In the genomic region with DNA sequence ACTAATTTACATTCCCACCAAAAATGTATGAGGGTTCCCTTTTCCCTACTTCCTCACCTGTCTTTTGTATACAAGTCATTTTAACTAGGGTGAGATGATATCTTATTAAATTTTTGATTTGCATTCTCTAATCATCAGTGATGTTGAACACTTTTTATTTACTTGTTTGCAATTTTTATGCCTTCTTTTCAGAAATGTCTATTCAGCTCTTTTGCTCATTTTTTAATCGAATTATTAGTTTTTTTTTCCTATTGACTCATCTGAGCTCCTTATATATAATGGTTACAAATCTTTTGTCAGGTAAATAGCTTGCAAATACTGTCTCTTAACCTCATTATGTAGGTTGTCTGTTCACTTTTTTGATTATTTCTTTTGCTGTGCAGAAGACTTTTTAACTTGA, we compare ENCODE assay signal across 27 cellular contexts.
"Had no signal": no experiment of that assay in that cellular context is flagged by ENCODE, and none has a peak within 500 bp of the region (broad histone marks: within the 10 kb centered on the region; RNA-seq: fewer than 3 reads in every experiment).

No MANE protein-coding gene starts in this region.

- DNase-seq: stimulated activated CD4-positive, alpha-beta T cell treated with anti-CD3 and anti-CD28 coated beads, Interleukin-2, amount 100 ng/mL, for 48 hours; stimulated activated CD4-positive, alpha-beta T cell treated with anti-CD3 and anti-CD28 coated beads, Interleukin-4, amount 100 ng/mL, for 1 hour; stimulated activated CD4-positive, alpha-beta T cell treated with anti-CD3 and anti-CD28 coated beads, Interleukin-4, amount 100 ng/mL, for 24 hours; stimulated activated CD4-positive, alpha-beta T cell treated with anti-CD3 and anti-CD28 coated beads, Interleukin-4, amount 100 ng/mL, for 4 hours; stimulated activated CD8-positive, alpha-beta memory T cell treated with anti-CD3 and anti-CD28 coated beads, Interleukin-4, amount 100 ng/mL, for 48 hours; stimulated activated naive B cell treated with anti-CD40 and anti-IgM and Interleukin-4, amounts not matched to agents 10 μg/mL and 1 μg/mL and 100 μg/mL, for 72 hours; stimulated activated naive CD4-positive, alpha-beta T cell; stimulated activated naive CD4-positive, alpha-beta T cell treated with Interleukin-2 at 50 U/mL for 16 hours; stimulated activated naive CD8-positive, alpha-beta T cell treated with anti-CD3 and anti-CD28 coated beads, Interleukin-15, amount 100 ng/mL, for 72 hours; stimulated activated naive CD8-positive, alpha-beta T cell treated with anti-CD3 and anti-CD28 coated beads, Interleukin-15, Interleukin-2, amounts not matched to agents 100 U/mL and 50 U/mL, for 24 hours; stomach; substantia nigra; testis; thyroid gland; tibial artery; transverse colon; trophoblast cell; upper lobe of left lung; upper lobe of right lung; uterus had no signal

- FAIRE-seq: urothelium cell line had no signal

- H3K27ac ChIP-seq: stomach, suprapubic skin, testis, thoracic aorta, thyroid gland, tibial artery, tibial nerve, transverse colon, upper lobe of left lung, upper lobe of right lung, uterus, vagina had no signal

- H3K4me3 ChIP-seq: stomach, suprapubic skin, testis, thoracic aorta, thyroid gland, tibial artery, tibial nerve, transverse colon, upper lobe of left lung, upper lobe of right lung, uterus, vagina had no signal

- H3K9me3 ChIP-seq: stomach, suprapubic skin, testis, thoracic aorta, thyroid gland, tibial artery, tibial nerve, transverse colon, upper lobe of left lung, upper lobe of right lung, uterus, vagina had no signal

- H3K36me3 ChIP-seq: stomach, suprapubic skin, thoracic aorta, thyroid gland, tibial artery, tibial nerve, transverse colon, upper lobe of left lung, upper lobe of right lung, uterus, vagina had no signal

- H3K4me1 ChIP-seq: stomach, suprapubic skin, testis, thyroid gland, tibial artery, tibial nerve, transverse colon, upper lobe of left lung, upper lobe of right lung, uterus, vagina had no signal

- H3K27me3 ChIP-seq: stomach, suprapubic skin, testis, thyroid gland, tibial artery, tibial nerve, transverse colon, upper lobe of left lung, upper lobe of right lung, uterus, vagina had no signal

- ATAC-seq: stimulated activated effector memory CD8-positive, alpha-beta T cell treated with anti-CD3 and anti-CD28 coated beads, Interleukin-12 subunit alpha, Interleukin-12 subunit beta, amount 100 ng/mL, for 72 hours; stimulated activated memory B cell treated with anti-CD40 and anti-IgM and Interleukin-4, amounts not matched to agents 10 μg/mL and 1 μg/mL and 100 μg/mL, for 72 hours; stimulated activated naive B cell treated with anti-CD40 and anti-IgM and Interleukin-4, amounts not matched to agents 10 μg/mL and 1 μg/mL and 100 μg/mL, for 72 hours; stimulated activated naive CD8-positive, alpha-beta T cell treated with anti-CD3 and anti-CD28 coated beads, Interleukin-15, amount 100 ng/mL, for 72 hours; stimulated activated naive CD8-positive, alpha-beta T cell treated with anti-CD3 and anti-CD28 coated beads, Interleukin-15, Interleukin-2, amounts not matched to agents 100 U/mL and 50 U/mL, for 24 hours; upper lobe of right lung had no signal
